8 cellular contexts compared by ENCODE assay signal in genomic region chr13:44437356-44438233, GRCh38.
DNase-seq lines count a peak whose midpoint lies in the region; ATAC-seq and TF ChIP-seq lines count a peak whose summit lies in the region.

No MANE protein-coding gene starts in this region.

- POLR2A ChIA-PET in SK-N-SH (lab: Yijun Ruan, JAX) = interaction anchor here (0.6 to 4.9 kb wide), 30 partner anchors 10 to 559 kb away, joined by 3 to 59 read pairs (median 5); partner anchors contain the start of gene SERP2

- H3K9me2 ChIP-seq in SK-N-SH = no peaks in the 10 kb centered on the region

- H3K36me3 ChIP-seq in KOPT-K1 (ENCODE audit: insufficient read depth, low read length) = peaks cover 23% of the 10 kb centered on the region
- H3K36me3 ChIP-seq in SK-N-SH (replicated peaks in 1 of 2; ENCODE audit: control insufficient read depth in 1 of 2, insufficient read depth in 2 of 2, low read length in 1 of 2) = peaks cover 22% of the 10 kb centered on the region in 2 experiments

- TF ChIP-seq EP300 in SK-N-SH (IDR thresholded peaks at IDR 0.05; ENCODE audit: borderline replicate concordance in 1 of 2, low read depth in 1 of 2, low read length in 1 of 2) = no peak

- H3K79me2 ChIP-seq in SK-N-SH (ENCODE audit: insufficient read depth) = peaks cover 67% of the 10 kb centered on the region

- H3K4me3 Mint-ChIP-seq in nephron = peak overlapping the region; percentile 87 to 94 (median 92)

- H3K27me3 Mint-ChIP-seq in nephron (ENCODE audit: low read depth) = no peaks in the 10 kb centered on the region

- peak overlapping the region; percentile 75; the same call in 1 of the 2 replicates for H3K9ac ChIP-seq in SK-N-SH

- TF ChIP-seq CTCF in SK-N-SH (IDR thresholded peaks at IDR 0.05) (peak; percentile 71), nephron (IDR thresholded peaks at IDR 0.05; ENCODE audit: unreplicated experiment in 3 of 3) (peak; percentile 59 to 74 (median 60))

- H3K4me1 Mint-ChIP-seq in nephron = peaks cover 44% of the 10 kb centered on the region

- H3K4me1 ChIP-seq in SK-N-SH (ENCODE audit: control insufficient read depth in 1 of 2, insufficient read depth in 2 of 2, low read depth in 1 of 2, low read length in 1 of 2) = peaks cover 17 to 23% of the 10 kb centered on the region in 2 experiments; a peak in 3 of 4 replicates

- peak; percentile 74 for TF ChIP-seq RAD21 in SK-N-SH (IDR thresholded peaks at IDR 0.05; ENCODE audit: low read length)

- no peaks in the 10 kb centered on the region for H3K27me3 ChIP-seq in SK-N-SH (ENCODE audit: insufficient read depth)

- H3K36me3 Mint-ChIP-seq in nephron (ENCODE audit: low read depth) = peaks cover 27% of the 10 kb centered on the region

- peak overlapping the region; percentile 83 to 92 for H3K4me3 ChIP-seq in SK-N-SH (ENCODE audit: low read depth in 2 of 2, low read length in 1 of 2)

- peak overlapping the region; percentile 88 for H3K27ac ChIP-seq in KOPT-K1 (ENCODE audit: low read depth, low read length, poor library complexity, severe bottlenecking)
- peak overlapping the region; percentile 85 to 94 for H3K27ac ChIP-seq in SK-N-SH (ENCODE audit: low read depth in 2 of 2, low read length in 1 of 2)
- peak overlapping the region; percentile 87 for H3K27ac ChIP-seq in epithelial cell of prostate

- no peaks in the 10 kb centered on the region for H3K9me3 Mint-ChIP-seq in nephron

- CTCF ChIA-PET in SK-N-SH (lab: Yijun Ruan, JAX) = interaction anchor here (0.6 to 10.4 kb wide), 51 partner anchors 10 to 560 kb away, joined by 3 to 158 read pairs (median 4); no protein-coding TSS in a partner anchor

- peaks cover 27% of the 10 kb centered on the region for H4K20me1 ChIP-seq in SK-N-SH (ENCODE audit: insufficient read depth)

- ATAC-seq in HG03439 (IDR thresholded peaks at IDR 0.05; ENCODE audit: unreplicated experiment) = no peak

- WGBS in SK-N-SH (ENCODE audit: low lambda C conversion rate) = 4% methylated on average over 5 of the region's 5 CpGs

- H2AFZ ChIP-seq in SK-N-SH (ENCODE audit: low read depth) = no peak overlapping the region

- DNase-seq in DMS79 treated with DMSO at 0.1 percent for 48 hours (lab: John Stamatoyannopoulos, UW) = peak; percentile 61
- no peak for DNase-seq in SK-N-SH
- no peak for DNase-seq in epithelial cell of prostate (ENCODE audit: low read depth, low spot score)
- DNase-seq in occipital lobe (lab: John Stamatoyannopoulos, UW) = no peak
- no peak for DNase-seq in activated gamma-delta T cell (lab: John Stamatoyannopoulos, UW)

- H3F3A ChIP-seq in SK-N-SH (replicated peaks; ENCODE audit: insufficient read depth) = peaks cover 37% of the 10 kb centered on the region

- peak overlapping the region; percentile 71 for H3K4me2 ChIP-seq in SK-N-SH

- H3K9me3 ChIP-seq in KOPT-K1 (ENCODE audit: insufficient read depth, low read length, poor library complexity, severe bottlenecking) (no peaks in the 10 kb centered on the region), SK-N-SH (no peaks in the 10 kb centered on the region)

- peak overlapping the region; percentile 91 to 97 (median 96) for H3K27ac Mint-ChIP-seq in nephron

TF ChIP-seq in SK-N-SH, 30 proteins besides CTCF, POLR2A, EP300 and RAD21:
- TF ChIP-seq REST (IDR thresholded peaks at IDR 0.05; ENCODE audit: low read depth, low read length) (no peak), SMC3 (IDR thresholded peaks at IDR 0.05; ENCODE audit: low read depth, low read length) (peak; percentile 42; the same call in 1 of the 2 replicates), TEAD4 (IDR thresholded peaks at IDR 0.05; ENCODE audit: borderline replicate concordance, insufficient read depth) (no peak)
